Comparison of ENCODE assay signal across 28 cellular contexts in genomic region chr6:69424581-69424980, GRCh38.
"Had no signal": no experiment of that assay in that cellular context is flagged by ENCODE, and none has a peak within 500 bp of the region (broad histone marks: within the 10 kb centered on the region; RNA-seq: fewer than 3 reads in every experiment).

No MANE protein-coding gene starts in this region.

- H3K27ac Mint-ChIP-seq: natural killer cell; nephron; neural progenitor cell; progenitor cell of endocrine pancreas; stimulated activated memory B cell treated with anti-CD40 and anti-IgM and Interleukin-4, amounts not matched to agents 10 μg/mL and 1 μg/mL and 100 μg/mL, for 72 hours; stimulated activated naive CD8-positive, alpha-beta T cell treated with anti-CD3 and anti-CD28 coated beads, Interleukin-15, amount 100 ng/mL, for 72 hours; type B pancreatic cell had no signal

- H3K27me3 Mint-ChIP-seq: progenitor cell of endocrine pancreas; stimulated activated memory B cell treated with anti-CD40 and anti-IgM and Interleukin-4, amounts not matched to agents 10 μg/mL and 1 μg/mL and 100 μg/mL, for 72 hours; stimulated activated naive CD8-positive, alpha-beta T cell treated with anti-CD3 and anti-CD28 coated beads, Interleukin-15, amount 100 ng/mL, for 72 hours; type B pancreatic cell had no signal

- H3K4me1 Mint-ChIP-seq: natural killer cell; stimulated activated memory B cell treated with anti-CD40 and anti-IgM and Interleukin-4, amounts not matched to agents 10 μg/mL and 1 μg/mL and 100 μg/mL, for 72 hours; stimulated activated naive CD8-positive, alpha-beta T cell treated with anti-CD3 and anti-CD28 coated beads, Interleukin-15, amount 100 ng/mL, for 72 hours had no signal

- H3K9me3 Mint-ChIP-seq: nephron; neural progenitor cell; stimulated activated naive CD8-positive, alpha-beta T cell treated with anti-CD3 and anti-CD28 coated beads, Interleukin-15, amount 100 ng/mL, for 72 hours; type B pancreatic cell had no signal

- DNase-seq: natural killer cell; occipital lobe; ovary; posterior cingulate gyrus; psoas muscle; right cardiac atrium; right lobe of liver; sigmoid colon; small intestine; stimulated activated CD4-positive, alpha-beta T cell treated with anti-CD3 and anti-CD28 coated beads, Interleukin-15, amount 100 ng/mL, for 24 hours; stimulated activated CD4-positive, alpha-beta T cell treated with anti-CD3 and anti-CD28 coated beads, Interleukin-2, amount 100 ng/mL, for 24 hours; stimulated activated CD4-positive, alpha-beta T cell treated with anti-CD3 and anti-CD28 coated beads, Interleukin-2, amount 100 ng/mL, for 48 hours; stimulated activated CD4-positive, alpha-beta T cell treated with anti-CD3 and anti-CD28 coated beads, Interleukin-4, amount 100 ng/mL, for 24 hours; stimulated activated CD8-positive, alpha-beta memory T cell treated with anti-CD3 and anti-CD28 coated beads, Interleukin-4, amount 100 ng/mL, for 48 hours; stimulated activated naive CD4-positive, alpha-beta T cell; stimulated activated naive CD8-positive, alpha-beta T cell treated with anti-CD3 and anti-CD28 coated beads, Interleukin-15, amount 100 ng/mL, for 72 hours; stimulated activated naive CD8-positive, alpha-beta T cell treated with anti-CD3 and anti-CD28 coated beads, Interleukin-15, Interleukin-2, amounts not matched to agents 100 U/mL and 50 U/mL, for 24 hours; substantia nigra; testis; tibial artery; transverse colon; upper lobe of right lung; uterus had no signal

- H3K36me3 Mint-ChIP-seq: natural killer cell; neural progenitor cell; stimulated activated memory B cell treated with anti-CD40 and anti-IgM and Interleukin-4, amounts not matched to agents 10 μg/mL and 1 μg/mL and 100 μg/mL, for 72 hours; type B pancreatic cell had no signal

- H3K4me3 Mint-ChIP-seq: natural killer cell; nephron; neural progenitor cell; stimulated activated memory B cell treated with anti-CD40 and anti-IgM and Interleukin-4, amounts not matched to agents 10 μg/mL and 1 μg/mL and 100 μg/mL, for 72 hours; stimulated activated naive CD8-positive, alpha-beta T cell treated with anti-CD3 and anti-CD28 coated beads, Interleukin-15, amount 100 ng/mL, for 72 hours; type B pancreatic cell had no signal
